8 cellular contexts compared by ENCODE assay signal in the genomic region with DNA sequence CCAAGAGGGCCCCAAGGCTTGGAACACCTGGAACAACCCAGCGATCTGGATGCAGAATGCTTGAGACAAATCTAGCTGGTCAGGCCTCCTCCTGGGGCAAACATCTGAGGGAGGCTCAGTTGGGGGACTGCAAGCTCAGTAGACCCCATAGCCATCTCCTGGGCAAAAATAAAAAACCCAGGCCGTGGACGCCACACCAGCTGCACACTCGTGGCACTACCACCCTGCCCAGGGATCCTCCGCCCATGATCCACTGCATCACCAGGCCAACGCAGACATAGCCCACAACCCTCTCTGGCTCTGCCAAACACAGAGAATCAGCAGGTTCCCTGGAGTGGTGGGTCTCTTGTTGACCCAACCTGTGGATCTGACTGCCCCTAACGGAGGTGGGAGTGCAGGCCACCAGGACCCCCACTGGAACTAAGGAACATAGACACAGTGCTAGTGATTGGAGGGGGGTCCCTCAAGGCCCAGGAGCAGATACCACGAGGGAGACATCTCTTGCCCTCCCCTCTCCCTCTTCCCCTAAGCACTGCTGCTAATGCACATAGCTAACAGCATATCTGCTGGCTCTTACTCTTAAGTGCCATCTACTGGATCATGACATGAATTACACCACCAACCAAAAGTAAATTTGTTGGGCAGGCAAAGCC.
DNase-seq lines count a peak whose midpoint lies in the region; ATAC-seq and TF ChIP-seq lines count a peak whose summit lies in the region.

No MANE protein-coding gene starts in this region.

- no peaks in the 10 kb centered on the region for H3K36me3 ChIP-seq in CD8-positive, alpha-beta T cell (ENCODE audit: insufficient read depth, low read length)
- H3K36me3 ChIP-seq in cardiac muscle cell: no peaks in the 10 kb centered on the region

- POLR2A ChIA-PET in CD8-positive, alpha-beta T cell (lab: Charles Lee): no interaction called here
- POLR2A ChIA-PET in activated B cell treated with CpG ODN at 0.5 μM for 24 hours (lab: Charles Lee): no interaction called here

- H3K27ac ChIP-seq in CD8-positive, alpha-beta T cell (ENCODE audit: low read depth, low read length): no peak overlapping the region
- no peak overlapping the region for H3K27ac ChIP-seq in cardiac muscle cell

- CTCF ChIA-PET in CD8-positive, alpha-beta T cell (lab: Charles Lee): interaction anchor here (0.7 to 3.0 kb wide), 7 partner anchors 10 to 117 kb away, joined by 3 to 14 read pairs (median 4); no protein-coding TSS in a partner anchor
- CTCF ChIA-PET in activated B cell treated with CpG ODN at 0.5 μM for 24 hours (lab: Charles Lee): interaction anchor here (1.1 to 2.3 kb wide), 5 partner anchors 11 to 116 kb away, joined by 3 to 13 read pairs (median 4); no protein-coding TSS in a partner anchor

- no peak for DNase-seq in CD8-positive, alpha-beta T cell
- peak; percentile 58 for DNase-seq in GM20000 (ENCODE audit: low spot score)
- DNase-seq in NCI-H1930 (lab: John Stamatoyannopoulos, UW): peak; percentile 19 to 62
- DNase-seq in activated B cell treated with CpG ODN at 0.5 μM for 24 hours: no peak
- peak; percentile 59 to 68 for DNase-seq in cardiac muscle cell (ENCODE audit: low read depth in 1 of 2, low spot score in 1 of 2)
- peak; percentile 3 for DNase-seq in putamen (ENCODE audit: low spot score)

- intact Hi-C loops in CD8-positive, alpha-beta T cell (cut with DNase I, micrococcal nuclease): loop anchor here (2.0 to 5.0 kb wide), 2 partner anchors 115 to 117 kb away; no protein-coding TSS in a partner anchor
- intact Hi-C loops in activated B cell treated with CpG ODN at 0.5 μM for 24 hours (cut with micrococcal nuclease): no loop called here

- H3K4me3 Mint-ChIP-seq in CD8-positive, alpha-beta T cell: no peak overlapping the region
- no peak overlapping the region for H3K4me3 Mint-ChIP-seq in activated B cell treated with CpG ODN at 0.5 μM for 24 hours

- no peak overlapping the region for H3K27ac Mint-ChIP-seq in CD8-positive, alpha-beta T cell
- H3K27ac Mint-ChIP-seq in activated B cell treated with CpG ODN at 0.5 μM for 24 hours: no peak overlapping the region

- no peak for ATAC-seq in CD8-positive, alpha-beta T cell
- ATAC-seq in activated B cell treated with CpG ODN at 0.5 μM for 24 hours (ENCODE audit: low read depth) (peak; percentile 40), GM21529 (IDR thresholded peaks at IDR 0.05; ENCODE audit: unreplicated experiment) (no peak), HG02973 (IDR thresholded peaks at IDR 0.05; ENCODE audit: unreplicated experiment) (no peak)

- H3K4me1 Mint-ChIP-seq in CD8-positive, alpha-beta T cell (ENCODE audit: low read depth): no peaks in the 10 kb centered on the region
- H3K4me1 Mint-ChIP-seq in activated B cell treated with CpG ODN at 0.5 μM for 24 hours: no peaks in the 10 kb centered on the region

- H3K4me3 ChIP-seq in CD8-positive, alpha-beta T cell (ENCODE audit: low read depth, low read length): no peak overlapping the region
- H3K4me3 ChIP-seq in cardiac muscle cell: no peak overlapping the region

- no peaks in the 10 kb centered on the region for H3K36me3 Mint-ChIP-seq in CD8-positive, alpha-beta T cell
- H3K36me3 Mint-ChIP-seq in activated B cell treated with CpG ODN at 0.5 μM for 24 hours (ENCODE audit: low read depth): no peaks in the 10 kb centered on the region

- peaks cover 19% of the 10 kb centered on the region for H3K27me3 Mint-ChIP-seq in CD8-positive, alpha-beta T cell (ENCODE audit: low read depth)
- H3K27me3 Mint-ChIP-seq in activated B cell treated with CpG ODN at 0.5 μM for 24 hours: peaks cover 18% of the 10 kb centered on the region

- H3K4me1 ChIP-seq in CD8-positive, alpha-beta T cell (ENCODE audit: insufficient read depth, low read length): no peaks in the 10 kb centered on the region
- no peaks in the 10 kb centered on the region for H3K4me1 ChIP-seq in cardiac muscle cell (ENCODE audit: low read depth)

- TF ChIP-seq CTCF in CD8-positive, alpha-beta T cell (IDR thresholded peaks at IDR 0.05): peak; percentile 76
- TF ChIP-seq CTCF in GM20000 (IDR thresholded peaks at IDR 0.05; ENCODE audit: extremely low read depth, missing control alignments) (peak; percentile 60), activated B cell treated with CpG ODN at 0.5 μM for 24 hours (IDR thresholded peaks at IDR 0.05) (no peak), cardiac muscle cell (IDR thresholded peaks at IDR 0.05; ENCODE audit: low read depth, low read length) (peak; percentile 78)

- H3K27me3 ChIP-seq in CD8-positive, alpha-beta T cell (ENCODE audit: insufficient read depth, low read length): no peaks in the 10 kb centered on the region
- H3K27me3 ChIP-seq in cardiac muscle cell: no peaks in the 10 kb centered on the region

- no peaks in the 10 kb centered on the region for H3K9me3 Mint-ChIP-seq in CD8-positive, alpha-beta T cell
- peaks cover 4% of the 10 kb centered on the region for H3K9me3 Mint-ChIP-seq in activated B cell treated with CpG ODN at 0.5 μM for 24 hours

- H3K9me3 ChIP-seq in CD8-positive, alpha-beta T cell (ENCODE audit: low read length): no peaks in the 10 kb centered on the region
- no peaks in the 10 kb centered on the region for H3K9me3 ChIP-seq in cardiac muscle cell (ENCODE audit: low read depth)

Comparison
In these comparisons a context has a peak if more than half of its experiments do, and no peak if none do; other contexts are left out.
1. DNase-seq: peak in GM20000 (single experiment), NCI-H1930 (2 of 2), cardiac muscle cell (2 of 2) and putamen (single experiment); none in CD8-positive, alpha-beta T cell (0 of 7) and activated B cell treated with CpG ODN at 0.5 μM for 24 hours (single experiment).